Comparison of ENCODE assay signal across 4 cellular contexts in the genomic region with DNA sequence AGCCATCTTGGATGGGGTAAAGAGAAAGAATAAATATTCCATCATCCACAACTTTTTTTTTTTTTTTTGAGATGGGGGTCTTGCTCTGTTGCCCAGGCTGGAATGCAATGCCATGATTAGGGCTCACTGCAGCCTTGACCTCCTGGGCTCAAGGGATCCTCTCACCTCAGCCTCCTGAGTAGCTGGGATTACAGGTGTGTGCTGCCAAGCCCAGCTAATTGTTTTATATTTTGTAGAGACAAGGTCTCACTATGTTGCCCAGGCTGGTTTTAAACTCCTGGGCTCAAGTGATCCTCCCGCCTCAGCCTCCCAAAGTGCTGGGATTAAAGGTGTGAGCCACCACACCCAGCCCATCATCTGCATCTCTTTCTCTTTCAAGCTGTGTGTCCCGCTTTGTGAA. TPM values are rescaled to one million over a fixed set of nuclear protein-coding genes. Genes with fewer than 3 reads are reported as not detected.
"Had no signal": no experiment of that assay in that cellular context is flagged by ENCODE, and none has a peak within 500 bp of the region (broad histone marks: within the 10 kb centered on the region; RNA-seq: fewer than 3 reads in every experiment).

No MANE protein-coding gene starts in this region.

RNA-seq across cellular contexts. Expression of gene C1QTNF1, which starts 2.0 kb away (rescaled TPM):
- total RNA-seq: activated CD4-positive, alpha-beta memory T cell treated with anti-CD3 and anti-CD28 coated beads, Interleukin-2, amount 10 ng/mL, durations not matched to agents 7 days and 5 days; activated CD4-positive, alpha-beta T cell treated with anti-CD3 and anti-CD28 coated beads, Interleukin-2, amount 10 ng/mL, durations not matched to agents 7 days and 5 days; activated naive CD8-positive, alpha-beta T cell treated with anti-CD3 and anti-CD28 coated beads, Interleukin-2, amount 10 ng/mL, durations not matched to agents 7 days and 5 days; naive thymus-derived CD8-positive, alpha-beta T cell had no signal
- polyA plus RNA-seq: naive thymus-derived CD8-positive, alpha-beta T cell had no signal
